In genomic region chr11:93267383-93267782, GRCh38 we compare ENCODE assay signal across 19 cellular contexts.
"Had no signal": no experiment of that assay in that cellular context is flagged by ENCODE, and none has a peak within 500 bp of the region (broad histone marks: within the 10 kb centered on the region; RNA-seq: fewer than 3 reads in every experiment).

No MANE protein-coding gene starts in this region.

- H3K9me3 ChIP-seq: prostate gland, transverse colon had no signal

- H3K4me3 Mint-ChIP-seq: activated CD4-positive, alpha-beta T cell treated with anti-CD3 and anti-CD28 coated beads, Interleukin-2, amount 10 ng/mL, durations not matched to agents 7 days and 5 days; activated CD8-positive, alpha-beta T cell treated with anti-CD3 and anti-CD28 coated beads, Interleukin-2, amount 10 ng/mL, durations not matched to agents 7 days and 5 days; activated naive CD4-positive, alpha-beta T cell treated with anti-CD3 and anti-CD28 coated beads for 36 hours; activated T-cell treated with anti-CD3 and anti-CD28 coated beads, Interleukin-2, amount 50 U/mL, for 24 hours; naive thymus-derived CD4-positive, alpha-beta T cell; neural progenitor cell; stimulated activated naive CD8-positive, alpha-beta T cell treated with anti-CD3 and anti-CD28 coated beads, Interleukin-15, Interleukin-2, amounts not matched to agents 100 ng/mL and 50 ng/mL, for 24 hours had no signal

- H3K27me3 ChIP-seq: brain microvascular endothelial cell, neural progenitor cell, transverse colon had no signal

- H3K36me3 Mint-ChIP-seq: naive thymus-derived CD4-positive, alpha-beta T cell; neural progenitor cell had no signal

- H3K4me1 ChIP-seq: left ventricle myocardium inferior, neural progenitor cell, prostate gland, transverse colon had no signal

- H3K4me3 ChIP-seq: coronary artery, left ventricle myocardium inferior, neural progenitor cell, prostate gland, skin epidermis, transverse colon had no signal

- H3K4me1 Mint-ChIP-seq: activated CD4-positive, alpha-beta T cell treated with anti-CD3 and anti-CD28 coated beads, Interleukin-2, amount 10 ng/mL, durations not matched to agents 7 days and 5 days; naive thymus-derived CD4-positive, alpha-beta T cell; neural progenitor cell had no signal

- H3K36me3 ChIP-seq: brain microvascular endothelial cell, left ventricle myocardium inferior, neural progenitor cell, prostate gland, transverse colon had no signal

- H3K27ac Mint-ChIP-seq: activated CD4-positive, alpha-beta T cell treated with anti-CD3 and anti-CD28 coated beads, Interleukin-2, amount 10 ng/mL, durations not matched to agents 7 days and 5 days; activated CD8-positive, alpha-beta T cell treated with anti-CD3 and anti-CD28 coated beads, Interleukin-2, amount 10 ng/mL, durations not matched to agents 7 days and 5 days; activated naive CD4-positive, alpha-beta T cell treated with anti-CD3 and anti-CD28 coated beads for 36 hours; activated T-cell treated with anti-CD3 and anti-CD28 coated beads, Interleukin-2, amount 50 U/mL, for 24 hours; naive thymus-derived CD4-positive, alpha-beta T cell; neural progenitor cell; stimulated activated naive CD8-positive, alpha-beta T cell treated with anti-CD3 and anti-CD28 coated beads, Interleukin-15, Interleukin-2, amounts not matched to agents 100 ng/mL and 50 ng/mL, for 24 hours had no signal

- H3K27ac ChIP-seq: brain microvascular endothelial cell, coronary artery, left ventricle myocardium inferior, neural progenitor cell, prostate gland, skin epidermis, transverse colon had no signal

- ATAC-seq: activated CD4-positive, CD25-positive, alpha-beta regulatory T cell treated with anti-CD3 and anti-CD28 coated beads, Interleukin-2, amount 50 U/mL, for 24 hours; activated CD8-positive, alpha-beta T cell treated with anti-CD3 and anti-CD28 coated beads, Interleukin-2, amount 10 ng/mL, durations not matched to agents 7 days and 5 days; naive thymus-derived CD4-positive, alpha-beta T cell; right cardiac atrium had no signal

- DNase-seq: activated CD4-positive, alpha-beta T cell treated with anti-CD3 and anti-CD28 coated beads, Interleukin-2, amount 10 ng/mL, durations not matched to agents 7 days and 5 days; activated CD8-positive, alpha-beta T cell treated with anti-CD3 and anti-CD28 coated beads, Interleukin-2, amount 10 ng/mL, durations not matched to agents 7 days and 5 days; activated naive CD4-positive, alpha-beta T cell treated with anti-CD3 and anti-CD28 coated beads for 36 hours; activated T-cell treated with anti-CD3 and anti-CD28 coated beads, Interleukin-2, amount 50 U/mL, for 24 hours; brain microvascular endothelial cell; hypothalamus; kidney; left ventricle myocardium inferior; naive thymus-derived CD4-positive, alpha-beta T cell; right cardiac atrium; stimulated activated CD4-positive, alpha-beta T cell treated with anti-CD3 and anti-CD28 coated beads, Interleukin-2, amount 100 ng/mL, for 48 hours; T1000; transverse colon had no signal
